Comparison of ENCODE assay signal across 16 cellular contexts in genomic region chr7:158904599-158904998, GRCh38. TPM values are rescaled to one million over a fixed set of nuclear protein-coding genes. Genes with fewer than 3 reads are reported as not detected.
DNase-seq lines count a peak whose midpoint lies in the region; ATAC-seq, FAIRE-seq and TF ChIP-seq lines count a peak whose summit lies in the region.
"Had no signal": no experiment of that assay in that cellular context is flagged by ENCODE, and none has a peak within 500 bp of the region (broad histone marks: within the 10 kb centered on the region; RNA-seq: fewer than 3 reads in every experiment).

No MANE protein-coding gene starts in this region.

- peak; percentile 35 for FAIRE-seq in K562 (lab: Jason Lieb, UNC)

- H3K4me1 Mint-ChIP-seq in activated CD4-positive, alpha-beta memory T cell treated with anti-CD3 and anti-CD28 coated beads for 36 hours (ENCODE audit: low read depth), result peaks cover 5% of the 10 kb centered on the region
- H3K4me1 Mint-ChIP-seq: GM23338 had no signal

- H3K4me3 ChIP-seq in SK-N-SH (ENCODE audit: low read depth in 2 of 2, low read length in 1 of 2) (no peak overlapping the region), K562 (no peak overlapping the region)
- H3K4me3 ChIP-seq: GM23338 had no signal

- POLR2A ChIA-PET in SK-N-SH (lab: Yijun Ruan, JAX) (no interaction called here), K562 (lab: Yijun Ruan, JAX) (interaction anchor here (0.6 kb wide), 2 partner anchors 13 to 76 kb away, joined by 3 read pairs; no protein-coding TSS in a partner anchor), HEK293T (lab: Yijun Ruan, JAX) (no interaction called here)
- POLR2A ChIA-PET in activated CD4-positive, alpha-beta memory T cell treated with anti-CD3 and anti-CD28 coated beads for 36 hours (lab: Charles Lee), result no interaction called here

- 90% methylated on average over 7 of the region's 7 CpGs for WGBS in SK-N-SH (ENCODE audit: low lambda C conversion rate)
- WGBS in K562 (ENCODE audit: insufficient coverage, low coverage, missing lambda C conversion rate), result 28% methylated on average over 7 of the region's 7 CpGs

- TF ChIP-seq CTCF in SK-N-SH (IDR thresholded peaks at IDR 0.05) (no peak), K562 (IDR thresholded peaks at IDR 0.05 in 2 of 3, conservative IDR thresholded peaks at IDR 0.05 in 1 of 3; ENCODE audit: insufficient read depth in 2 of 3, low read depth in 1 of 3, low read length in 3 of 3) (no peak)

- no peak for TF ChIP-seq POLR2A in K562 (conservative IDR thresholded peaks at IDR 0.05)

- no peak for TF ChIP-seq RAD21 in SK-N-SH (IDR thresholded peaks at IDR 0.05; ENCODE audit: low read length)
- no peak for TF ChIP-seq RAD21 in K562 (CRISPR knock-in tag; conservative IDR thresholded peaks at IDR 0.05 in 1 of 2, IDR thresholded peaks at IDR 0.05 in 1 of 2)

- no peak overlapping the region for H3K4me3 Mint-ChIP-seq in activated CD4-positive, alpha-beta memory T cell treated with anti-CD3 and anti-CD28 coated beads for 36 hours
- H3K4me3 Mint-ChIP-seq: CD4-positive, alpha-beta T cell; GM23338; H9; HFFc6 had no signal

- peaks cover 5% of the 10 kb centered on the region for H3F3A ChIP-seq in SK-N-SH (replicated peaks; ENCODE audit: insufficient read depth)

- no peak for TF ChIP-seq EP300 in SK-N-SH (IDR thresholded peaks at IDR 0.05; ENCODE audit: borderline replicate concordance in 1 of 2, low read depth in 1 of 2, low read length in 1 of 2)
- TF ChIP-seq EP300 in K562 (IDR thresholded peaks at IDR 0.05; ENCODE audit: low read length), result no peak

- H3K27ac ChIP-seq in SK-N-SH (ENCODE audit: low read depth in 2 of 2, low read length in 1 of 2) (no peak overlapping the region; a peak in 1 of 4 replicates), K562 (ENCODE audit: extremely low read depth, low read depth, low read length) (no peak overlapping the region)
- H3K27ac ChIP-seq: 22Rv1, HL-60 had no signal

- H3K27me3 ChIP-seq in SK-N-SH (ENCODE audit: insufficient read depth) (no peaks in the 10 kb centered on the region), K562 (ENCODE audit: control insufficient read depth in 2 of 2, insufficient read depth in 2 of 2, low read length in 2 of 2) (no peaks in the 10 kb centered on the region)

- no peaks in the 10 kb centered on the region for H4K20me1 ChIP-seq in SK-N-SH (ENCODE audit: insufficient read depth)
- no peaks in the 10 kb centered on the region for H4K20me1 ChIP-seq in K562 (replicated peaks; ENCODE audit: control insufficient read depth, insufficient read depth, low read length)

- H3K27ac Mint-ChIP-seq in activated CD4-positive, alpha-beta memory T cell treated with anti-CD3 and anti-CD28 coated beads for 36 hours, result no peak overlapping the region
- H3K27ac Mint-ChIP-seq: CD4-positive, alpha-beta T cell; GM23338; H9; HFFc6 had no signal

- H3K36me3 Mint-ChIP-seq in activated CD4-positive, alpha-beta memory T cell treated with anti-CD3 and anti-CD28 coated beads for 36 hours, result peaks cover 21% of the 10 kb centered on the region

- no peaks in the 10 kb centered on the region for H3K9me2 ChIP-seq in SK-N-SH

- no peak for ATAC-seq in SK-N-SH treated with all-trans-retinoic acid at 6 μM for 48 hours
- ATAC-seq in K562, result peak; percentile 94
- ATAC-seq in HG02798 (IDR thresholded peaks at IDR 0.05; ENCODE audit: poor library complexity, unreplicated experiment), result no peak
- no peak for ATAC-seq in GM19324 (IDR thresholded peaks at IDR 0.05; ENCODE audit: low FRiP score, unreplicated experiment)
- ATAC-seq: GM23338 had no signal

- BruUV-seq in K562 (replicated peaks; lab: Mats Ljungman, UMichigan), result no TSS peak

- H3K27me3 Mint-ChIP-seq in activated CD4-positive, alpha-beta memory T cell treated with anti-CD3 and anti-CD28 coated beads for 36 hours, result no peaks in the 10 kb centered on the region
- H3K27me3 Mint-ChIP-seq: CD4-positive, alpha-beta T cell had no signal

- intact Hi-C loops in K562 (cut with micrococcal nuclease), result no loop called here
- intact Hi-C loops in activated CD4-positive, alpha-beta memory T cell treated with anti-CD3 and anti-CD28 coated beads for 36 hours (cut with micrococcal nuclease), result no loop called here

- no peak overlapping the region for H2AFZ ChIP-seq in SK-N-SH (ENCODE audit: low read depth)
- no peak overlapping the region for H2AFZ ChIP-seq in K562 (ENCODE audit: low read depth, low read length)
- H2AFZ ChIP-seq: GM23338 had no signal

- CTCF ChIA-PET in SK-N-SH (lab: Yijun Ruan, JAX) (interaction anchor here (1.5 to 3.2 kb wide), 2 partner anchors 72 kb away, joined by 6 to 15 read pairs; no protein-coding TSS in a partner anchor), K562 (lab: Yijun Ruan, JAX; ENCODE audit: low intra/inter-chr PET ratio) (no interaction called here), HEK293T (lab: Yijun Ruan, JAX) (no interaction called here)
- CTCF ChIA-PET in activated CD4-positive, alpha-beta memory T cell treated with anti-CD3 and anti-CD28 coated beads for 36 hours (lab: Charles Lee), result no interaction called here

- H3K4me2 ChIP-seq in SK-N-SH, result no peak overlapping the region
- H3K4me2 ChIP-seq in K562 (ENCODE audit: insufficient read depth, low read length), result no peak overlapping the region
- H3K4me2 ChIP-seq: GM23338 had no signal

- H3K79me2 ChIP-seq in SK-N-SH (ENCODE audit: insufficient read depth), result no peaks in the 10 kb centered on the region
- no peaks in the 10 kb centered on the region for H3K79me2 ChIP-seq in K562 (ENCODE audit: control insufficient read depth, insufficient read depth, low read length)

- H3K9me3 Mint-ChIP-seq in activated CD4-positive, alpha-beta memory T cell treated with anti-CD3 and anti-CD28 coated beads for 36 hours, result no peaks in the 10 kb centered on the region
- H3K9me3 Mint-ChIP-seq: CD4-positive, alpha-beta T cell; GM23338; H9; HFFc6 had no signal

- H3K4me1 ChIP-seq in SK-N-SH (ENCODE audit: control insufficient read depth in 1 of 2, insufficient read depth in 2 of 2, low read depth in 1 of 2, low read length in 1 of 2), result peaks cover 0 to 10% of the 10 kb centered on the region in 2 experiments; a peak in 1 of 4 replicates
- H3K4me1 ChIP-seq in K562 (replicated peaks in 1 of 2; ENCODE audit: control insufficient read depth in 2 of 2, insufficient read depth in 2 of 2, low read length in 2 of 2), result peaks cover 3 to 6% of the 10 kb centered on the region in 2 experiments; a peak in 3 of 5 replicates

- H3K9ac ChIP-seq in SK-N-SH, result no peak overlapping the region
- H3K9ac ChIP-seq in K562 (ENCODE audit: insufficient read depth in 1 of 2, low read depth in 2 of 2, low read length in 2 of 2), result no peak overlapping the region

- H3K36me3 ChIP-seq in SK-N-SH (replicated peaks in 1 of 2; ENCODE audit: control insufficient read depth in 1 of 2, insufficient read depth in 2 of 2, low read length in 1 of 2) (peaks cover 42 to 44% of the 10 kb centered on the region in 2 experiments), K562 (ENCODE audit: control insufficient read depth, insufficient read depth, low read length) (peaks cover 72% of the 10 kb centered on the region)

- peaks cover 3% of the 10 kb centered on the region for H3K9me1 ChIP-seq in K562 (ENCODE audit: control insufficient read depth, insufficient read depth, low read length)

- in situ Hi-C loops in K562 (cut with MboI), result no loop called here

- H3K9me3 ChIP-seq in SK-N-SH (no peaks in the 10 kb centered on the region), K562 (replicated peaks; ENCODE audit: control insufficient read depth, insufficient read depth, low read depth, low read length) (no peaks in the 10 kb centered on the region)

- DNase-seq in SK-N-SH (peak; percentile 56), K562 (ENCODE audit: extremely low read depth in 1 of 4, low spot score in 3 of 4) (peak in 3 of 4 experiments; percentile 38 to 55 (median 43)), islet precursor cell (peak; percentile 65), HEK293T (ENCODE audit: extremely low spot score) (no peak)
- no peak for DNase-seq in activated CD4-positive, alpha-beta memory T cell treated with anti-CD3 and anti-CD28 coated beads for 36 hours
- DNase-seq: Calu3; CD4-positive, alpha-beta T cell; DMS 273 treated with DMSO at 0.1 percent for 48 hours; H9; HFFc6 had no signal

TF ChIP-seq in SK-N-SH, 30 proteins besides CTCF, POLR2A, EP300 and RAD21 (continues in another document):
- TF ChIP-seq FOSL2 (IDR thresholded peaks at IDR 0.05; ENCODE audit: borderline replicate concordance, low read depth) (no peak), POLR2AphosphoS5 (IDR thresholded peaks at IDR 0.05; ENCODE audit: low read depth, low read length) (no peak)

TF ChIP-seq in SK-N-SH treated with all-trans-retinoic acid at 6 μM for 48 hours, 23 proteins besides CTCF, POLR2A, EP300 and RAD21 (continues in another document):
- TF ChIP-seq ESRRG (CRISPR knock-in tag; IDR thresholded peaks at IDR 0.05) (no peak), OSR1 (CRISPR knock-in tag; IDR thresholded peaks at IDR 0.05) (no peak), CSDC2 (CRISPR knock-in tag; IDR thresholded peaks at IDR 0.05) (no peak)

TF ChIP-seq in K562, 482 proteins besides CTCF, POLR2A, EP300 and RAD21 (continues in another document):
- TF ChIP-seq HNRNPUL1 (IDR thresholded peaks at IDR 0.05; ENCODE audit: low read length) (no peak), ZBTB17 (CRISPR knock-in tag; IDR thresholded peaks at IDR 0.05) (no peak)

TF ChIP-seq in HEK293T, 16 proteins besides CTCF, POLR2A, EP300 and RAD21 (continues in another document):
- TF ChIP-seq ARNT (IDR thresholded peaks at IDR 0.05), result no peak
- TF ChIP-seq CTBP1 (IDR thresholded peaks at IDR 0.05; ENCODE audit: borderline replicate concordance), result no peak

RNA-seq across cellular contexts. Expression of gene DYNC2I1, which starts 48.2 kb away (rescaled TPM):
- polyA plus RNA-seq in SK-N-SH (2012; rRNA removed), result 23.0 and 25.8 TPM in 2 replicates
- 12.8 and 14.4 TPM in 2 replicates for polyA plus RNA-seq in SK-N-SH (2012; cell fraction: cytosol; rRNA removed)
- polyA plus RNA-seq in SK-N-SH (2012; cell fraction: nucleus; rRNA removed), result 89.3 and 188 TPM in 2 replicates
- 95.4 and 308 TPM in 2 replicates for total RNA-seq in K562 (2011; cell fraction: chromatin; rRNA removed; ENCODE audit: low replicate concordance)
- total RNA-seq in K562 (2011; cell fraction: nucleolus; rRNA removed), result 44.7 and 52.6 TPM in 2 replicates
- total RNA-seq in K562 (2011; cell fraction: nucleoplasm; rRNA removed), result 111 and 142 TPM in 2 replicates
- 24.7 and 28.3 TPM in 2 replicates for total RNA-seq in K562 (2014; rRNA removed)
- total RNA-seq in K562 (2014; rRNA removed; fragmentation: Illumina TruSeq; extraction: Trizol), result 21.9 and 24.0 TPM in 2 replicates
- 17.7 and 20.6 TPM in 2 replicates for total RNA-seq in K562 (2015; rRNA removed; fragmentation: Illumina TruSeq; extraction: Trizol)
- 23.1 and 27.1 TPM in 2 replicates for total RNA-seq in K562 (2021)
- polyA plus RNA-seq in K562 (2011; rRNA removed), result 33.3 and 37.9 TPM in 2 replicates
- polyA plus RNA-seq in K562 (2011; cell fraction: cytosol; rRNA removed), result 44.5 and 61.9 TPM in 2 replicates
- polyA plus RNA-seq in K562 (2011; cell fraction: nucleus; rRNA removed), result 138 and 267 TPM in 2 replicates
- 27.1 and 46.7 TPM in 2 replicates for polyA plus RNA-seq in K562 (2012)
- polyA plus RNA-seq in K562 (2014; fragmentation: Illumina TruSeq; extraction: Trizol), result 20.3 and 36.5 TPM in 2 replicates
- 1 to 10 TPM; 1.3 to 1.6 TPM for polyA plus RNA-seq in K562 (2014; fragmentation: Nextera tagmentation; extraction: Ambion mirVana)
- polyA plus RNA-seq in K562 (2014; rRNA removed), result 39.3 and 42.5 TPM in 2 replicates
- polyA minus RNA-seq in K562 (2011; rRNA and poly(A)+ RNA removed), result 42.0 and 45.1 TPM in 2 replicates
- polyA minus RNA-seq in K562 (2011; cell fraction: cytosol; rRNA and poly(A)+ RNA removed), result 20.7 and 21.2 TPM in 2 replicates
- 40.8 and 41.6 TPM in 2 replicates for polyA minus RNA-seq in K562 (2011; cell fraction: nucleus; rRNA and poly(A)+ RNA removed)
- 10 to 100 TPM in 1 of 2 experiments, 1 to 10 TPM in 1; 9.2 to 10.2 TPM for total RNA-seq in activated CD4-positive, alpha-beta memory T cell treated with anti-CD3 and anti-CD28 coated beads for 36 hours

Comparison
In these comparisons a context has a peak if more than half of its experiments do, and no peak if none do; other contexts are left out.
1. DNase-seq: peak in SK-N-SH (single experiment), K562 (3 of 4) and islet precursor cell (single experiment); none in activated CD4-positive, alpha-beta memory T cell treated with anti-CD3 and anti-CD28 coated beads for 36 hours (single experiment) and HEK293T (single experiment).
2. Of the 27 proteins assayed by ChIP-seq in both K562 and SK-N-SH: peak only in K562: MAX and ZBTB33; only in SK-N-SH: none; in both: GATA2; in neither: 21; mixed calls (peak in some experiments, not most) for 3.